14 cellular contexts compared by ENCODE assay signal in the genomic region with DNA sequence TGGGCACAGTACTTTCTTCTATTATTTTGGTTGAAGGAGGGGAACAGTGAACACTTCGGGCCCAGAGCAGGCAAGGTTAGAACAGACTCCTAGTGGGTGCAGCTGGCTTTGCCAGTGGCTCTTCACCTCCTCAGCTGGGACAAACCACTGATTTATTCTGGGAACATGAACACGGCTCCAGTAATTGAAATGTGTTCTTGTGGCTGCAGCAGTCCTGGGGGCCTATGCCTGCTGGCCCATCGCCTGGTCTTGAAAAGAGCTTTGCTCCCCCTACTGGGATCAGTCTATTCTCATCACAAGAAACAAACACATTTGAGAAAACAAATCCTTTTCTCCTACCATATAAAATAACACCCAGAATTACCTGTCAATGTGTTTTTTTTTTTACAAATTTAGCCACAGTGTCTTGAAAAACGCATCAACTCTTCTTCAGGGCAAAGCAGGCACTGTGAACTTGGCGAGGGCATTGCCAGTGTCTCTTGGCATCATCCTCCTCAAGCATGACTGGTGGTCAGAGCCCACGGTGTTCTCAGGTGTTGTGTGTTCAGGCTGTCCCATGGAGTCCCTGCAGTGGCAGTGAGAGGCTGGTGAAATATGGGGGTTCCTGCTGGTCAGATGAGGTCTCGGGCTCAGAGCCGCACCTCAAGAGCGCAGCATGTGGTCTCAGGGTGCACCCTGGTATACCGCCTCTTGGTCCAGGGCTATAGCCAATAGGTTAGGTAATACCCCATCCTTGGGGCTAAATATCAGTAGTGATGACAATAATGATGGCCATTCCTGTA. TPM values are rescaled to one million over a fixed set of nuclear protein-coding genes. Genes with fewer than 3 reads are reported as not detected.
A peak's percentile ranks its signal among the peaks of the same experiment; 100 is the strongest.
DNase-seq lines count a peak whose midpoint lies in the region; ATAC-seq and TF ChIP-seq lines count a peak whose summit lies in the region.
"Had no signal": no experiment of that assay in that cellular context is flagged by ENCODE, and none has a peak within 500 bp of the region (broad histone marks: within the 10 kb centered on the region; RNA-seq: fewer than 3 reads in every experiment).

No MANE protein-coding gene starts in this region.

- no peaks in the 10 kb centered on the region for H3K36me3 ChIP-seq in colonic mucosa

- H3K4me3 ChIP-seq in HFF-Myc (replicated peaks; ENCODE audit: low read depth, low read length) (no peak overlapping the region), retinal pigment epithelial cell (ENCODE audit: low read length) (no peak overlapping the region), colonic mucosa (no peak overlapping the region)

- H3K27me3 ChIP-seq in colonic mucosa: no peaks in the 10 kb centered on the region

- H3K9ac ChIP-seq in colonic mucosa (ENCODE audit: low read depth in 2 of 2, low read length in 2 of 2): no peak overlapping the region

- H3K9me3 ChIP-seq in colonic mucosa: no peaks in the 10 kb centered on the region

- TF ChIP-seq CTCF in HFF-Myc (IDR thresholded peaks at IDR 0.05; ENCODE audit: low read depth, low read length, missing control alignments): peak; percentile 5
- peak; percentile 34 for TF ChIP-seq CTCF in retinal pigment epithelial cell (conservative IDR thresholded peaks at IDR 0.05; ENCODE audit: low read depth, low read length)
- no peak for TF ChIP-seq CTCF in HFFc6 (IDR thresholded peaks at IDR 0.05)
- TF ChIP-seq CTCF in colonic mucosa (IDR thresholded peaks at IDR 0.05): no peak

- H3K9me3 Mint-ChIP-seq in HFFc6: peaks cover 43% of the 10 kb centered on the region
- H3K9me3 Mint-ChIP-seq: CD8-positive, alpha-beta T cell had no signal

- no peaks in the 10 kb centered on the region for H3K27me3 Mint-ChIP-seq in HFFc6 (ENCODE audit: insufficient read depth)

- DNase-seq in HFF-Myc (ENCODE audit: extremely low read depth, low read depth): no peak
- peak in 34 of 56 donors; percentile 15 to 70 (median 36) for DNase-seq in amygdala (lab: John Stamatoyannopoulos, UW)
- no peak for DNase-seq in left cardiac atrium
- no peak for DNase-seq in retinal pigment epithelial cell (ENCODE audit: low read depth)
- no peak for DNase-seq in HFFc6
- DNase-seq in activated CD4-positive, alpha-beta T cell treated with anti-CD3 and anti-CD28 coated beads for 48 hours: no peak
- no peak for DNase-seq in colonic mucosa
- no peak for DNase-seq in NCI-H2107 (lab: John Stamatoyannopoulos, UW)
- DNase-seq: activated CD8-positive, alpha-beta memory T cell treated with anti-CD3 and anti-CD28 coated beads, Interleukin-2, amount 50 U/mL, for 4 hours; CD8-positive, alpha-beta T cell; stimulated activated CD4-positive, alpha-beta T cell treated with anti-CD3 and anti-CD28 coated beads, Interleukin-2, amount 100 ng/mL, for 48 hours; stimulated activated naive CD8-positive, alpha-beta T cell treated with anti-CD3 and anti-CD28 coated beads, Interleukin-15, Interleukin-2, amounts not matched to agents 100 U/mL and 50 U/mL, for 24 hours had no signal

- ATAC-seq in left cardiac atrium: peak; percentile 72 to 76
- ATAC-seq: CD8-positive, alpha-beta T cell; stimulated activated naive CD8-positive, alpha-beta T cell treated with anti-CD3 and anti-CD28 coated beads, Interleukin-15, Interleukin-2, amounts not matched to agents 100 U/mL and 50 U/mL, for 24 hours had no signal

- H3K4me1 ChIP-seq in colonic mucosa: no peaks in the 10 kb centered on the region

- no peaks in the 10 kb centered on the region for H3K36me3 Mint-ChIP-seq in HFFc6 (ENCODE audit: low read depth)

- H3K4me3 Mint-ChIP-seq in HFFc6: no peak overlapping the region
- H3K4me3 Mint-ChIP-seq: CD8-positive, alpha-beta T cell had no signal

- intact Hi-C loops in left cardiac atrium (cut with DNase I) (no loop called here), colonic mucosa (cut with DNase I) (no loop called here)

- no peak overlapping the region for H3K27ac Mint-ChIP-seq in HFFc6
- H3K27ac Mint-ChIP-seq: CD8-positive, alpha-beta T cell had no signal

- no peaks in the 10 kb centered on the region for H3K4me1 Mint-ChIP-seq in HFFc6 (ENCODE audit: low read depth)

- H3K27ac ChIP-seq in colonic mucosa: no peak overlapping the region
- H3K27ac ChIP-seq: epithelial cell of prostate, RWPE1 had no signal

RNA-seq across cellular contexts. Expression of gene RNF144A, which starts 51.3 kb away (rescaled TPM):
- total RNA-seq in left cardiac atrium (10 to 100 TPM in 1 of 2 donors, 1 to 10 TPM in 1; 4.4 to 10.4 TPM), colonic mucosa (10 to 100 TPM; 13.9 to 22.6 TPM)
- not detected for total RNA-seq in HFFc6 (2021; fragmentation: NEBNext Ultra II Directional; extraction: Animal tissue kit (Norgen Biotek cat#: 25700))

Comparison
In these comparisons a context has a peak if more than half of its experiments do, and no peak if none do; other contexts are left out.
1. DNase-seq: peak in amygdala (34 of 56); none in HFF-Myc (single experiment), left cardiac atrium (single experiment), retinal pigment epithelial cell (single experiment), HFFc6 (single experiment), activated CD4-positive, alpha-beta T cell treated with anti-CD3 and anti-CD28 coated beads for 48 hours (single experiment), colonic mucosa (single experiment) and NCI-H2107 (single experiment).
2. CTCF ChIP-seq: peak in HFF-Myc (single experiment) and retinal pigment epithelial cell (single experiment); none in HFFc6 (single experiment) and colonic mucosa (single experiment).
3. RNA of gene RNF144A, which starts 51.3 kb away (total RNA-seq): 13.9 to 22.6 TPM in colonic mucosa and 4.4 to 10.4 TPM in left cardiac atrium; not detected in HFFc6; every median in the first group is over 4 times any median in the second.